Comparison of ENCODE assay signal across 9 cellular contexts in the genomic region with DNA sequence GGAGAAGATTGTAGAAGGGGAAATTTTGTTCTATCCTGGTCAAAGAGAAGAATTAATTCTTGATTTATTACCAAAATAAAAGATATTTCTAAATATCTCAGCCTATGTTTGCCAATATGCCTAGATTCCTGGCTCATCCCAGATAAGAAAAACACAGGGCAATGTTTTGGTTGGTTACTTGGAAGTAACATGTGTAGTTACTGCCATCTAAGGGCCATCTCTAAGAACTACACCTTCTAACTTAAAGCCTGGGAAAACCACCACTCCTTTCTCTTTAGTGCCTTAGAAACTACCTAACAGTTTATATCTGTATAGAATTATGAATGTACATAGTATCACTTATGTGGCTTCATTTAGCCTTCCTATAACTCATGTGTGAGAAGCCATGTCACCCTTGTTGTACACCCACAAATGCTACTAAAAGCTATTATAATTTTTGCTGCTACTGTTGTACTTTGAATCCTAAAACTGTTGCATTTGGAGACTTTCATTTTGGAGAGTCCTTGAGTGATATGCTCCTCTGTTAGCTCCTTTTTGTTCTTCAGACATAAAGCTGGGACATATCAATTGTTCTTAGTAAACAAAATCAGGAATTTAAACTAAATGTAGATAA. TPM values are rescaled to one million over a fixed set of nuclear protein-coding genes. Genes with fewer than 3 reads are reported as not detected.
A peak's percentile ranks its signal among the peaks of the same experiment; 100 is the strongest.
DNase-seq lines count a peak whose midpoint lies in the region; ATAC-seq, FAIRE-seq and TF ChIP-seq lines count a peak whose summit lies in the region.
"Had no signal": no experiment of that assay in that cellular context is flagged by ENCODE, and none has a peak within 500 bp of the region (broad histone marks: within the 10 kb centered on the region; RNA-seq: fewer than 3 reads in every experiment).

No MANE protein-coding gene starts in this region.

- no peaks in the 10 kb centered on the region for H3K4me1 ChIP-seq in gastrocnemius medialis

- no peak overlapping the region for H3K27ac ChIP-seq in gastrocnemius medialis
- H3K27ac ChIP-seq: epithelial cell of prostate had no signal

- in situ Hi-C loops in gastrocnemius medialis (cut with MboI; ENCODE audit: low sequenced_read_pairs in 4 of 4): loop anchor here in 2 of 4 donors (10.0 to 25.0 kb wide), 2 partner anchors 860 to 867 kb away; no protein-coding TSS in a partner anchor

- TF ChIP-seq CTCF in AG09309 (IDR thresholded peaks at IDR 0.05; ENCODE audit: control insufficient read depth, insufficient read depth, low read depth, low read length, missing control alignments) (peak; percentile 66), gastrocnemius medialis (IDR thresholded peaks at IDR 0.05 in 4 of 5, conservative IDR thresholded peaks at IDR 0.05 in 1 of 5) (peak; percentile 19 to 59 (median 48))

- no peaks in the 10 kb centered on the region for H3K36me3 ChIP-seq in gastrocnemius medialis

- H3K27me3 ChIP-seq in gastrocnemius medialis: no peaks in the 10 kb centered on the region

- TF ChIP-seq POLR2A in gastrocnemius medialis (IDR thresholded peaks at IDR 0.05): no peak

- H3K4me3 ChIP-seq in AG09309 (ENCODE audit: control insufficient read depth, low read depth, low read length) (no peak overlapping the region), gastrocnemius medialis (no peak overlapping the region)

- DNase-seq in AG09309 (ENCODE audit: low read depth): peak; percentile 57
- no peak for DNase-seq in GM18507 (ENCODE audit: extremely low spot score, insufficient read length, low read depth)
- peak; percentile 34 for DNase-seq in NCI-H345 treated with DMSO at 0.1 percent for 48 hours (lab: John Stamatoyannopoulos, UW; ENCODE audit: unreplicated experiment)
- peak; percentile 46 for DNase-seq in amniotic stem cell (lab: John Stamatoyannopoulos, UW)
- no peak for DNase-seq in left ventricle myocardium superior
- DNase-seq in gastrocnemius medialis: no peak
- no peak for DNase-seq in activated naive CD4-positive, alpha-beta T cell treated with anti-CD3 and anti-CD28 coated beads, Interleukin-2, amount 50 U/mL, for 16 hours

- intact Hi-C loops in left ventricle myocardium superior (cut with micrococcal nuclease) (loop anchor here (10.0 kb wide), 1 partner anchor 867 kb away; no protein-coding TSS in a partner anchor), gastrocnemius medialis (cut with DNase I; ENCODE audit: low total_unique reads) (loop anchor here (10.0 kb wide), 1 partner anchor 867 kb away; no protein-coding TSS in a partner anchor)

- ATAC-seq in left ventricle myocardium superior: peak; percentile 50
- peak in 1 of 2 donors; percentile 41 for ATAC-seq in gastrocnemius medialis
- no peak for ATAC-seq in GM18520 (IDR thresholded peaks at IDR 0.05; ENCODE audit: unreplicated experiment)

- FAIRE-seq in GM18507 (lab: Jason Lieb, UNC): peak; percentile 77

- no peaks in the 10 kb centered on the region for H3K9me3 ChIP-seq in gastrocnemius medialis

RNA-seq across cellular contexts. Expression of a gene that starts 4.5 kb away (rescaled TPM):
- 0.57 TPM for total RNA-seq in left ventricle myocardium superior
- not detected for total RNA-seq in gastrocnemius medialis

Comparison
In these comparisons a context has a peak if more than half of its experiments do, and no peak if none do; other contexts are left out.
1. DNase-seq: peak in AG09309 (single experiment), NCI-H345 treated with DMSO at 0.1 percent for 48 hours (single experiment) and amniotic stem cell (single experiment); none in GM18507 (single experiment), left ventricle myocardium superior (single experiment), gastrocnemius medialis (0 of 2) and activated naive CD4-positive, alpha-beta T cell treated with anti-CD3 and anti-CD28 coated beads, Interleukin-2, amount 50 U/mL, for 16 hours (single experiment).